26 cellular contexts compared by ENCODE assay signal in the genomic region with DNA sequence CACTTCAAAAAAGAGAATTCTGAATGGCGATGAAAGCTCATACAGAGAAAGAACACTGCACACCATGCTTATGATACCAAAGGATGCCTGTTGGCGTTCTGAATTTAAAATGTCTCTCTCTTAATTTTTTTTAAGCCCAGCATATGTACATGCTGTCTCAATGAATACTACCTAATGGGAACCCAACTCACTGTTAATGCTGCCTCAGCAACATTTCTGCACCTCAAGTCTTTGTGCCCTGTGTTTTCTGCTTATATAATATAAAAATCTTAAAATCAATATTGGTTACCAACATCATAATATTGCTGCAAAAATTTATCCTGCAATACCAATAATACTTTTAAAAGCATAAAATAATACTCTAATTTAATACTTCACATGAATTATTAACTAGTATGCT. TPM values are rescaled to one million over a fixed set of nuclear protein-coding genes. Genes with fewer than 3 reads are reported as not detected.
A peak's percentile ranks its signal among the peaks of the same experiment; 100 is the strongest.
DNase-seq lines count a peak whose midpoint lies in the region; ATAC-seq, FAIRE-seq and TF ChIP-seq lines count a peak whose summit lies in the region.
"Had no signal": no experiment of that assay in that cellular context is flagged by ENCODE, and none has a peak within 500 bp of the region (broad histone marks: within the 10 kb centered on the region; RNA-seq: fewer than 3 reads in every experiment).

No MANE protein-coding gene starts in this region.

- FAIRE-seq in HepG2 (lab: Jason Lieb, UNC) (no peak), K562 (lab: Jason Lieb, UNC) (no peak), kidney (lab: Jason Lieb, UNC) (peak; percentile 11)
- FAIRE-seq: GM12878, GM12892, GM18507 had no signal

- no peaks in the 10 kb centered on the region for H3K9me3 ChIP-seq in HepG2 (ENCODE audit: low read length)
- H3K9me3 ChIP-seq in right lobe of liver = no peaks in the 10 kb centered on the region
- H3K9me3 ChIP-seq in K562 (replicated peaks; ENCODE audit: control insufficient read depth, insufficient read depth, low read depth, low read length) = no peaks in the 10 kb centered on the region
- H3K9me3 ChIP-seq in kidney (ENCODE audit: control insufficient read depth in 1 of 2, low read length in 2 of 2) = no peaks in the 10 kb centered on the region
- H3K9me3 ChIP-seq: BE2C, BLaER1 had no signal

- H3K36me3 ChIP-seq in HepG2 (replicated peaks in 1 of 2; ENCODE audit: control insufficient read depth in 1 of 2, insufficient read depth in 2 of 2, low read length in 2 of 2) (no peaks in the 10 kb centered on the region), right lobe of liver (no peaks in the 10 kb centered on the region), K562 (ENCODE audit: control insufficient read depth, insufficient read depth, low read length) (no peaks in the 10 kb centered on the region), kidney (ENCODE audit: control insufficient read depth in 1 of 2, insufficient read depth in 2 of 2, low read length in 2 of 2) (no peaks in the 10 kb centered on the region)
- H3K36me3 ChIP-seq: BE2C, BLaER1 had no signal

- H2AFZ ChIP-seq in HepG2 (ENCODE audit: low read length) (no peak overlapping the region), K562 (ENCODE audit: low read depth, low read length) (no peak overlapping the region)

- in situ Hi-C loops in HepG2 (cut with HindIII; ENCODE audit: extremely low pct_ligation_motif_present, low pct_unique_long_range_greater_than_20kb) (loop anchor here (25.0 kb wide), 1 partner anchor 923 kb away; no protein-coding TSS in a partner anchor), K562 (cut with MboI) (no loop called here)

- intact Hi-C loops in HepG2 (cut with micrococcal nuclease; ENCODE audit: unreplicated experiment) (no loop called here), right lobe of liver (cut with DNase I) (no loop called here), K562 (cut with micrococcal nuclease) (no loop called here), kidney (cut with DNase I) (no loop called here)

- BruUV-seq in HepG2 (replicated peaks; lab: Mats Ljungman, UMichigan) = no TSS peak
- BruUV-seq in K562 (replicated peaks; lab: Mats Ljungman, UMichigan) = no TSS peak

- POLR2A ChIA-PET in HepG2 (lab: Yijun Ruan, JAX) = no interaction called here
- POLR2A ChIA-PET in K562 (lab: Yijun Ruan, JAX) = no interaction called here

- no peak for TF ChIP-seq CTCF in HepG2 (CRISPR knock-in tag; IDR thresholded peaks at IDR 0.05)
- no peak for TF ChIP-seq CTCF in right lobe of liver (IDR thresholded peaks at IDR 0.05)
- TF ChIP-seq CTCF in K562 (IDR thresholded peaks at IDR 0.05 in 2 of 3, conservative IDR thresholded peaks at IDR 0.05 in 1 of 3; ENCODE audit: insufficient read depth in 2 of 3, low read depth in 1 of 3, low read length in 3 of 3) = no peak
- no peak for TF ChIP-seq CTCF in kidney (IDR thresholded peaks at IDR 0.05; ENCODE audit: borderline replicate concordance, extremely low read depth, insufficient read depth)

- H3K27me3 ChIP-seq in HepG2 (ENCODE audit: control insufficient read depth in 1 of 2, insufficient read depth in 2 of 2, low read length in 2 of 2) = no peaks in the 10 kb centered on the region
- no peaks in the 10 kb centered on the region for H3K27me3 ChIP-seq in right lobe of liver
- H3K27me3 ChIP-seq in K562 (ENCODE audit: control insufficient read depth in 2 of 2, insufficient read depth in 2 of 2, low read length in 2 of 2) = no peaks in the 10 kb centered on the region
- H3K27me3 ChIP-seq: BE2C, BLaER1 had no signal

- CTCF ChIA-PET in HepG2 (lab: Yijun Ruan, JAX; ENCODE audit: low intra/inter-chr PET ratio, low total read pairs) = no interaction called here
- CTCF ChIA-PET in K562 (lab: Yijun Ruan, JAX; ENCODE audit: low intra/inter-chr PET ratio) = no interaction called here

- TF ChIP-seq RAD21 in HepG2 (CRISPR knock-in tag; IDR thresholded peaks at IDR 0.05) (no peak), K562 (CRISPR knock-in tag; conservative IDR thresholded peaks at IDR 0.05 in 1 of 2, IDR thresholded peaks at IDR 0.05 in 1 of 2) (no peak)

- H3K4me3 ChIP-seq in HepG2 (replicated peaks in 1 of 3; ENCODE audit: insufficient read depth in 1 of 3, low read depth in 2 of 3, low read length in 3 of 3) (no peak overlapping the region), right lobe of liver (no peak overlapping the region), K562 (no peak overlapping the region), kidney (ENCODE audit: low read length in 2 of 2) (no peak overlapping the region)
- H3K4me3 ChIP-seq: BLaER1, GM12878 had no signal

- TF ChIP-seq EP300 in HepG2 (IDR thresholded peaks at IDR 0.05; ENCODE audit: low read depth in 2 of 2, low read length in 2 of 2) (no peak), HepG2 (CRISPR knock-in tag; IDR thresholded peaks at IDR 0.05; ENCODE audit: borderline replicate concordance) (no peak), K562 (IDR thresholded peaks at IDR 0.05; ENCODE audit: low read length) (no peak)

- no peak for DNase-seq in HepG2 (ENCODE audit: low spot score)
- no peak for DNase-seq in right lobe of liver
- no peak for DNase-seq in K562 (ENCODE audit: extremely low read depth in 1 of 4, low spot score in 3 of 4)
- DNase-seq in kidney = no peak
- no peak for DNase-seq in NCI-H146 (lab: John Stamatoyannopoulos, UW)
- no peak for DNase-seq in stimulated activated CD4-positive, alpha-beta T cell treated with anti-CD3 and anti-CD28 coated beads, Interleukin-4, amount 100 ng/mL, for 4 hours
- no peak for DNase-seq in left lobe of liver (ENCODE audit: low spot score)
- DNase-seq: ACHN; BE2C; C1 segment of cervical spinal cord; CD4-positive, alpha-beta memory T cell; CD4-positive, CD25-positive, alpha-beta regulatory T cell; CD8-positive, alpha-beta memory T cell; COR-L47; DMS 273 treated with DMSO at 0.1 percent for 48 hours; DMS153; DMS53; DMS79; DND-41; EL; GDM1 had no signal

- WGBS in HepG2 (ENCODE audit: low lambda C conversion rate) = 100% methylated on average over 2 of the region's 2 CpGs
- 100% methylated on average over 2 of the region's 2 CpGs for WGBS in right lobe of liver (ENCODE audit: insufficient coverage, low coverage, low lambda C conversion rate, missing lambda C conversion rate)
- WGBS in K562 (ENCODE audit: insufficient coverage, low coverage, missing lambda C conversion rate) = 0% methylated on average over 2 of the region's 2 CpGs

- ATAC-seq in HepG2 (no peak), right lobe of liver (no peak), K562 (no peak), left lobe of liver (no peak)
- ATAC-seq: GM12878 had no signal

- no peaks in the 10 kb centered on the region for H3K9me1 ChIP-seq in K562 (ENCODE audit: control insufficient read depth, insufficient read depth, low read length)

- H4K20me1 ChIP-seq in HepG2 (ENCODE audit: insufficient read depth, low read length) = no peaks in the 10 kb centered on the region
- no peaks in the 10 kb centered on the region for H4K20me1 ChIP-seq in K562 (replicated peaks; ENCODE audit: control insufficient read depth, insufficient read depth, low read length)
- H4K20me1 ChIP-seq: BLaER1 had no signal

- H3K4me2 ChIP-seq in HepG2 (ENCODE audit: low read depth, low read length) = no peak overlapping the region
- no peak overlapping the region for H3K4me2 ChIP-seq in K562 (ENCODE audit: insufficient read depth, low read length)

- no peak for TF ChIP-seq POLR2A in HepG2 (IDR thresholded peaks at IDR 0.05; ENCODE audit: insufficient read depth in 1 of 2, low read depth in 2 of 2, low read length in 2 of 2)
- TF ChIP-seq POLR2A in right lobe of liver (IDR thresholded peaks at IDR 0.05) = no peak
- no peak for TF ChIP-seq POLR2A in K562 (conservative IDR thresholded peaks at IDR 0.05)

- H3K4me1 ChIP-seq in HepG2 (ENCODE audit: insufficient read depth, low read length) (peaks cover 6% of the 10 kb centered on the region; the same call in 1 of the 2 replicates), right lobe of liver (no peaks in the 10 kb centered on the region), K562 (replicated peaks in 1 of 2; ENCODE audit: control insufficient read depth in 2 of 2, insufficient read depth in 2 of 2, low read length in 2 of 2) (no peaks in the 10 kb centered on the region), kidney (ENCODE audit: control insufficient read depth in 1 of 2, insufficient read depth in 1 of 2, low read depth in 1 of 2, low read length in 2 of 2) (no peaks in the 10 kb centered on the region)
- H3K4me1 ChIP-seq: BE2C had no signal

- H3K9ac ChIP-seq in HepG2 (ENCODE audit: insufficient read depth, low read depth, low read length) (no peak overlapping the region), K562 (ENCODE audit: insufficient read depth in 1 of 2, low read depth in 2 of 2, low read length in 2 of 2) (no peak overlapping the region), kidney (ENCODE audit: low read length in 2 of 2) (no peak overlapping the region)
- H3K9ac ChIP-seq: BLaER1 had no signal

- no peaks in the 10 kb centered on the region for H3K79me2 ChIP-seq in HepG2 (ENCODE audit: insufficient read depth, low read length)
- H3K79me2 ChIP-seq in K562 (ENCODE audit: control insufficient read depth, insufficient read depth, low read length) = no peaks in the 10 kb centered on the region

- H3K27ac ChIP-seq in HepG2 (ENCODE audit: extremely low read length, insufficient read depth, low read length) = no peak overlapping the region
- no peak overlapping the region for H3K27ac ChIP-seq in right lobe of liver
- no peak overlapping the region for H3K27ac ChIP-seq in K562 (ENCODE audit: extremely low read depth, low read depth, low read length)
- no peak overlapping the region for H3K27ac ChIP-seq in kidney (ENCODE audit: low read depth in 2 of 2, low read length in 2 of 2)
- H3K27ac ChIP-seq: 22Rv1, BLaER1 had no signal

RNA-seq across cellular contexts. Expression of gene POU5F2, which starts 44.1 kb away (rescaled TPM):
- total RNA-seq in HepG2 (2016; rRNA removed; fragmentation: Illumina TruSeq; extraction: Trizol) = 0.10 and 0.38 TPM in 2 replicates
- total RNA-seq in HepG2 (2016; cell fraction: cytosol; rRNA removed; fragmentation: Illumina TruSeq; extraction: Trizol; ENCODE audit: low read depth) = not detected in 2 replicates
- total RNA-seq in HepG2 (2016; cell fraction: insoluble cytoplasmic fraction; rRNA removed; fragmentation: Illumina TruSeq; extraction: Trizol) = 0.12 and 0.35 TPM in 2 replicates
- 0.03 TPM in 1 of 2 replicates, not detected in the other for total RNA-seq in HepG2 (2016; cell fraction: membrane; rRNA removed; fragmentation: Illumina TruSeq; extraction: Trizol)
- 2.4 and 2.5 TPM in 2 replicates for total RNA-seq in HepG2 (2016; cell fraction: nucleus; rRNA removed; fragmentation: Illumina TruSeq; extraction: Trizol)
- 0.09 and 0.13 TPM in 2 replicates for polyA plus RNA-seq in HepG2 (2011; rRNA removed)
- polyA plus RNA-seq in HepG2 (2011; cell fraction: cytosol; rRNA removed) = 0.01 TPM in 1 of 2 replicates, not detected in the other
- 0.74 and 1.0 TPM in 2 replicates for polyA plus RNA-seq in HepG2 (2011; cell fraction: nucleus; rRNA removed)
- polyA plus RNA-seq in HepG2 (2012) = 0.04 TPM in 1 of 2 replicates, not detected in the other
- polyA plus RNA-seq in HepG2 (2016; cell fraction: cytosol; fragmentation: Illumina TruSeq; extraction: Trizol; ENCODE audit: low read depth) = not detected in 2 replicates
- not detected in 2 replicates for polyA plus RNA-seq in HepG2 (2016; cell fraction: insoluble cytoplasmic fraction; fragmentation: Illumina TruSeq; extraction: Trizol; ENCODE audit: low read depth)
- not detected in 2 replicates for polyA plus RNA-seq in HepG2 (2016; cell fraction: membrane; fragmentation: Illumina TruSeq; extraction: Trizol; ENCODE audit: low read depth)
- 0.11 TPM in 1 of 2 replicates, not detected in the other for polyA plus RNA-seq in HepG2 (2016; cell fraction: nucleus; fragmentation: Illumina TruSeq; extraction: Trizol; ENCODE audit: insufficient read depth, low read depth)
- polyA minus RNA-seq in HepG2 (2011; rRNA and poly(A)+ RNA removed; ENCODE audit: low replicate concordance) = 1.6 and 1.9 TPM in 2 replicates
- polyA minus RNA-seq in HepG2 (2011; cell fraction: cytosol; rRNA and poly(A)+ RNA removed) = 0.09 and 0.10 TPM in 2 replicates
- polyA minus RNA-seq in HepG2 (2011; cell fraction: nucleus; rRNA and poly(A)+ RNA removed) = 17.4 and 20.1 TPM in 2 replicates
- 1 to 10 TPM in 2 of 6 experiments, under 1 TPM in 4; 0.29 to 1.3 (median 0.52) TPM for total RNA-seq in right lobe of liver
- total RNA-seq in K562 (2011; cell fraction: chromatin; rRNA removed; ENCODE audit: low replicate concordance) = 1.1 and 3.2 TPM in 2 replicates
- total RNA-seq in K562 (2011; cell fraction: nucleolus; rRNA removed) = 0.50 and 0.66 TPM in 2 replicates
- 2.2 and 6.1 TPM in 2 replicates for total RNA-seq in K562 (2011; cell fraction: nucleoplasm; rRNA removed)
- total RNA-seq in K562 (2014; rRNA removed) = 0.16 and 0.18 TPM in 2 replicates
- 0.38 and 0.40 TPM in 2 replicates for total RNA-seq in K562 (2014; rRNA removed; fragmentation: Illumina TruSeq; extraction: Trizol)
- total RNA-seq in K562 (2015; rRNA removed; fragmentation: Illumina TruSeq; extraction: Trizol) = 0.40 and 0.49 TPM in 2 replicates
- total RNA-seq in K562 (2021) = 0.20 TPM in 2 replicates
- 0.04 and 0.08 TPM in 2 replicates for polyA plus RNA-seq in K562 (2011; rRNA removed)
- not detected in 2 replicates for polyA plus RNA-seq in K562 (2011; cell fraction: cytosol; rRNA removed)
- 0.22 and 0.37 TPM in 2 replicates for polyA plus RNA-seq in K562 (2011; cell fraction: nucleus; rRNA removed)
- polyA plus RNA-seq in K562 (2012) = 0.01 and 0.03 TPM in 2 replicates
- not detected in 2 replicates for polyA plus RNA-seq in K562 (2014; fragmentation: Illumina TruSeq; extraction: Trizol)
- under 1 TPM in 1 of 2 experiments, not detected in 1; 0.01 TPM for polyA plus RNA-seq in K562 (2014; fragmentation: Nextera tagmentation; extraction: Ambion mirVana)
- polyA plus RNA-seq in K562 (2014; rRNA removed) = 0.01 and 0.04 TPM in 2 replicates
- polyA minus RNA-seq in K562 (2011; rRNA and poly(A)+ RNA removed) = 0.87 and 1.5 TPM in 2 replicates
- not detected in 2 replicates for polyA minus RNA-seq in K562 (2011; cell fraction: cytosol; rRNA and poly(A)+ RNA removed)
- 2.7 and 5.3 TPM in 2 replicates for polyA minus RNA-seq in K562 (2011; cell fraction: nucleus; rRNA and poly(A)+ RNA removed)
- 1.8 TPM for total RNA-seq in kidney
- polyA plus RNA-seq in kidney (ENCODE audit: insufficient read depth, low read depth, low replicate concordance) = not detected
- total RNA-seq in left lobe of liver = 0.38 TPM

Comparison
In these comparisons a context has a peak if more than half of its experiments do, and no peak if none do; other contexts are left out.
1. Of the 241 proteins assayed by ChIP-seq in both HepG2 and K562: peak only in HepG2: MAFK; only in K562: MAFG; in both: MAFF; in neither: 238.